Comparison of ENCODE assay signal across 8 cellular contexts in genomic region chr3:51799879-51800757, GRCh38. TPM values are rescaled to one million over a fixed set of nuclear protein-coding genes. Genes with fewer than 3 reads are reported as not detected.
DNase-seq lines count a peak whose midpoint lies in the region; ATAC-seq, FAIRE-seq and TF ChIP-seq lines count a peak whose summit lies in the region.

No MANE protein-coding gene starts in this region.

- POLR2A ChIA-PET in CD4-positive, alpha-beta T cell (lab: Charles Lee): interaction anchor here (1.0 kb wide), 3 partner anchors 118 to 300 kb away, joined by 3 to 5 read pairs (median 3); partner anchors contain the start of gene DCAF1
- POLR2A ChIA-PET in activated CD4-positive, alpha-beta memory T cell treated with anti-CD3 and anti-CD28 coated beads, Interleukin-2, amount 10 ng/mL, durations not matched to agents 7 days and 5 days (lab: Charles Lee): interaction anchor here (1.4 kb wide), 1 partner anchor 298 kb away, joined by 4 read pairs; no protein-coding TSS in a partner anchor

- H3K4me1 Mint-ChIP-seq in CD4-positive, alpha-beta T cell (ENCODE audit: low read depth): peaks cover 10% of the 10 kb centered on the region
- peaks cover 60% of the 10 kb centered on the region for H3K4me1 Mint-ChIP-seq in activated CD4-positive, alpha-beta memory T cell treated with anti-CD3 and anti-CD28 coated beads, Interleukin-2, amount 10 ng/mL, durations not matched to agents 7 days and 5 days

- no peak for TF ChIP-seq POLR2A in GM12892 (IDR thresholded peaks at IDR 0.05; ENCODE audit: low read depth, low read length)
- no peak for TF ChIP-seq POLR2A in stomach (IDR thresholded peaks at IDR 0.05)

- no peaks in the 10 kb centered on the region for H3K36me3 ChIP-seq in stomach

- no peak overlapping the region for H3K4me3 ChIP-seq in stomach

- H3K27me3 Mint-ChIP-seq in CD4-positive, alpha-beta T cell: peaks cover 11% of the 10 kb centered on the region
- H3K27me3 Mint-ChIP-seq in activated CD4-positive, alpha-beta memory T cell treated with anti-CD3 and anti-CD28 coated beads, Interleukin-2, amount 10 ng/mL, durations not matched to agents 7 days and 5 days: peaks cover 14% of the 10 kb centered on the region

- no peaks in the 10 kb centered on the region for H3K27me3 ChIP-seq in CD4-positive, alpha-beta T cell (ENCODE audit: control insufficient read depth, insufficient read depth, low read length)
- H3K27me3 ChIP-seq in stomach: peaks cover 0 to 16% (median 0%) of the 10 kb centered on the region in 3 donors

- intact Hi-C loops in CD4-positive, alpha-beta T cell (cut with DNase I, micrococcal nuclease): loop anchor here (1.0 to 5.0 kb wide), 5 partner anchors 117 to 1183 kb away; partner anchors contain the start of gene MAPKAPK3 (in 1 of the 2)
- intact Hi-C loops in stomach (cut with DNase I; ENCODE audit: low total_unique reads): loop anchor here (5.0 kb wide), 2 partner anchors 83 to 298 kb away; partner anchors contain the start of gene DCAF1

- peak; percentile 78 for FAIRE-seq in GM12892 (lab: Jason Lieb, UNC)

- H3K27ac Mint-ChIP-seq in CD4-positive, alpha-beta T cell: no peak overlapping the region
- H3K27ac Mint-ChIP-seq in activated CD4-positive, alpha-beta memory T cell treated with anti-CD3 and anti-CD28 coated beads, Interleukin-2, amount 10 ng/mL, durations not matched to agents 7 days and 5 days: no peak overlapping the region

- H3K9me3 Mint-ChIP-seq in CD4-positive, alpha-beta T cell: no peaks in the 10 kb centered on the region
- no peaks in the 10 kb centered on the region for H3K9me3 Mint-ChIP-seq in activated CD4-positive, alpha-beta memory T cell treated with anti-CD3 and anti-CD28 coated beads, Interleukin-2, amount 10 ng/mL, durations not matched to agents 7 days and 5 days

- CTCF ChIA-PET in CD4-positive, alpha-beta T cell (lab: Charles Lee): interaction anchor here (0.9 to 1.8 kb wide), 5 partner anchors 118 to 1184 kb away, joined by 3 to 15 read pairs (median 3); no protein-coding TSS in a partner anchor
- CTCF ChIA-PET in activated CD4-positive, alpha-beta memory T cell treated with anti-CD3 and anti-CD28 coated beads, Interleukin-2, amount 10 ng/mL, durations not matched to agents 7 days and 5 days (lab: Charles Lee): interaction anchor here (0.6 to 8.1 kb wide), 13 partner anchors 9 to 299 kb away, joined by 3 to 73 read pairs (median 4); partner anchors contain the start of gene DCAF1

- no peak for TF ChIP-seq EP300 in stomach (IDR thresholded peaks at IDR 0.05)

- H3K4me1 ChIP-seq in stomach: peaks cover 0 to 4% (median 0%) of the 10 kb centered on the region in 4 donors

- ATAC-seq in CD4-positive, alpha-beta T cell (ENCODE audit: poor library complexity): peak; percentile 54

- H3K4me3 Mint-ChIP-seq in CD4-positive, alpha-beta T cell: no peak overlapping the region
- no peak overlapping the region for H3K4me3 Mint-ChIP-seq in activated CD4-positive, alpha-beta memory T cell treated with anti-CD3 and anti-CD28 coated beads, Interleukin-2, amount 10 ng/mL, durations not matched to agents 7 days and 5 days

- peak in 1 of 10 experiments; percentile 9 for DNase-seq in CD4-positive, alpha-beta T cell
- DNase-seq in GM12892 (ENCODE audit: insufficient read length): no peak
- peak; percentile 9 for DNase-seq in NCI-H526 treated with DMSO at 0.1 percent for 48 hours (lab: John Stamatoyannopoulos, UW)
- DNase-seq in astrocyte of the hippocampus (ENCODE audit: low read depth, low spot score): peak; percentile 81
- DNase-seq in iris pigment epithelial cell (ENCODE audit: low read depth): peak; percentile 78
- DNase-seq in stomach: no peak
- no peak for DNase-seq in activated CD4-positive, alpha-beta T cell treated with anti-CD3 and anti-CD28 coated beads for 1 hour
- DNase-seq in activated CD4-positive, alpha-beta memory T cell treated with anti-CD3 and anti-CD28 coated beads, Interleukin-2, amount 10 ng/mL, durations not matched to agents 7 days and 5 days: no peak

- no peaks in the 10 kb centered on the region for H3K9me3 ChIP-seq in CD4-positive, alpha-beta T cell (ENCODE audit: control insufficient read depth, low read length)
- H3K9me3 ChIP-seq in stomach: no peaks in the 10 kb centered on the region

- no peaks in the 10 kb centered on the region for H3K36me3 Mint-ChIP-seq in CD4-positive, alpha-beta T cell (ENCODE audit: low read depth)
- peaks cover 11% of the 10 kb centered on the region for H3K36me3 Mint-ChIP-seq in activated CD4-positive, alpha-beta memory T cell treated with anti-CD3 and anti-CD28 coated beads, Interleukin-2, amount 10 ng/mL, durations not matched to agents 7 days and 5 days (ENCODE audit: low read depth)

- peak; percentile 77 for TF ChIP-seq CTCF in CD4-positive, alpha-beta T cell (IDR thresholded peaks at IDR 0.05)
- TF ChIP-seq CTCF in stomach (IDR thresholded peaks at IDR 0.05): peak in 5 of 7 experiments; percentile 60 to 71 (median 65)

- no peak overlapping the region for H3K27ac ChIP-seq in CD4-positive, alpha-beta T cell (ENCODE audit: low read depth, low read length)
- no peak overlapping the region for H3K27ac ChIP-seq in stomach

- 11 to 17% (median 15%) methylated on average over 3 of the region's 3 CpGs for WGBS in stomach, 5 donors

RNA-seq across cellular contexts. Expression of gene IQCF6, which starts 21.1 kb away (rescaled TPM):
- not detected for total RNA-seq in CD4-positive, alpha-beta T cell
- not detected for polyA plus RNA-seq in GM12892 (2012; ENCODE audit: missing spikeins)
- total RNA-seq in stomach: not detected
- not detected for polyA plus RNA-seq in stomach
- not detected for total RNA-seq in activated CD4-positive, alpha-beta memory T cell treated with anti-CD3 and anti-CD28 coated beads, Interleukin-2, amount 10 ng/mL, durations not matched to agents 7 days and 5 days

Comparison
In these comparisons a context has a peak if more than half of its experiments do, and no peak if none do; other contexts are left out.
1. DNase-seq: peak in NCI-H526 treated with DMSO at 0.1 percent for 48 hours (single experiment), astrocyte of the hippocampus (single experiment) and iris pigment epithelial cell (single experiment); none in GM12892 (single experiment), stomach (single experiment), activated CD4-positive, alpha-beta T cell treated with anti-CD3 and anti-CD28 coated beads for 1 hour (single experiment) and activated CD4-positive, alpha-beta memory T cell treated with anti-CD3 and anti-CD28 coated beads, Interleukin-2, amount 10 ng/mL, durations not matched to agents 7 days and 5 days (single experiment).